Comparison of ENCODE assay signal across 8 cellular contexts in the genomic region with DNA sequence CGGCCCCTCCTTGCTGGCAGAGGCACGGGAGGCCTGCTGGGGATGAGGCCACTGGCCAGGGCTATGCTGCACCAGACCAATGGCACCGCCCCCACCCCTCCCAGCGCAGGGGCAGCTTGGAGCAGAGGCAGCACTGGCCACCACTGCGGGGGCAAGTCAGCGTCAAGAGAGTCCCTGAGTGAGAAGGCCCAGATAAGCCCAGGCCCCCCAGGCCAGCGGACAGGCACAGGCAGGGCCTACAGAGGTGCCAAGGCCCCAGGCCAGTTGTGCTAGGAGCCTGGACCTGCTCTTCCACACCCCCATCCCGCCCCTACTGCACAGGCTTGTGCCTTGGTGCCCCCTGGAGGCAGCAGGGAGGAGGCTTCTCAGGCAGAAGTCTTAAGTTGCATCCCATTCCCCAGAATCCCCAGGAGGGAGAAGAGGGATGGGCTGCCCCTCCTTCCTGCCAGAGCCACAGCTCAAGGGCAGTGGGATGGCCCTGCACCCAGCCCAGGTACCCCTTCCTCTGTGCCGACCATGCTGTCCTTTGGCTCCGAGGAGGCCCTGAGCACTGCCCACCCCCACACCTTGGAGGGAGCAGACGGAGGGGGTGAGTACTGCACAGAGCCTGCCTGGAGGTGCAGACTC. TPM values are rescaled to one million over a fixed set of nuclear protein-coding genes. Genes with fewer than 3 reads are reported as not detected.
DNase-seq lines count a peak whose midpoint lies in the region; ATAC-seq and TF ChIP-seq lines count a peak whose summit lies in the region.

No MANE protein-coding gene starts in this region.

- POLR2A ChIA-PET in naive thymus-derived CD4-positive, alpha-beta T cell (lab: Charles Lee) = interaction anchor here (0.7 to 8.4 kb wide), 5 partner anchors 34 to 182 kb away, joined by 3 to 60 read pairs (median 7); a partner anchor contains a TSS

- H3K4me1 Mint-ChIP-seq in naive thymus-derived CD4-positive, alpha-beta T cell = peaks cover 19 to 50% (median 43%) of the 10 kb centered on the region in 7 donors

- H3K27ac ChIP-seq in esophagus squamous epithelium = peak overlapping the region in 3 of 4 donors; percentile 35 to 59 (median 54)
- H3K27ac ChIP-seq in naive thymus-derived CD4-positive, alpha-beta T cell (ENCODE audit: low read depth, low read length) = no peak overlapping the region
- H3K27ac ChIP-seq in uterus = peak overlapping the region; percentile 51 to 72

- H3K27me3 Mint-ChIP-seq in naive thymus-derived CD4-positive, alpha-beta T cell = no peaks in the 10 kb centered on the region

- CTCF ChIA-PET in naive thymus-derived CD4-positive, alpha-beta T cell (lab: Charles Lee) = interaction anchor here (0.6 kb wide), 1 partner anchor 527 kb away, joined by 3 read pairs; no protein-coding TSS in a partner anchor

- ATAC-seq in naive thymus-derived CD4-positive, alpha-beta T cell = peak; percentile 36
- ATAC-seq in GM18498 (IDR thresholded peaks at IDR 0.05; ENCODE audit: unreplicated experiment) = no peak

- no peaks in the 10 kb centered on the region for H3K27me3 ChIP-seq in esophagus squamous epithelium
- H3K27me3 ChIP-seq in naive thymus-derived CD4-positive, alpha-beta T cell (ENCODE audit: control insufficient read depth in 2 of 2, insufficient read depth in 2 of 2, low read length in 2 of 2) = no peaks in the 10 kb centered on the region
- H3K27me3 ChIP-seq in uterus = no peaks in the 10 kb centered on the region

- H3K4me3 Mint-ChIP-seq in naive thymus-derived CD4-positive, alpha-beta T cell = no peak overlapping the region

- DNase-seq in activated T-cell treated with anti-CD3 and anti-CD28 coated beads for 1 hour (ENCODE audit: low read depth) = peak; percentile 22
- no peak for DNase-seq in activated T-cell treated with anti-CD3 and anti-CD28 coated beads for 4 hours
- peak; percentile 53 for DNase-seq in NCI-H2107 (lab: John Stamatoyannopoulos, UW)
- DNase-seq in activated CD4-positive, alpha-beta T cell treated with anti-CD3 and anti-CD28 coated beads for 4 hours = peak; percentile 26 to 41
- no peak for DNase-seq in esophagus squamous epithelium (lab: John Stamatoyannopoulos, UW)
- DNase-seq in naive thymus-derived CD4-positive, alpha-beta T cell = peak in 4 of 9 donors; percentile 35 to 55 (median 46)
- peak; percentile 81 to 86 for DNase-seq in uterus

- H3K9me3 Mint-ChIP-seq in naive thymus-derived CD4-positive, alpha-beta T cell = peaks cover 0 to 2% (median 0%) of the 10 kb centered on the region in 11 donors

- peaks cover 9 to 40% (median 10%) of the 10 kb centered on the region in 3 donors for H3K4me1 ChIP-seq in esophagus squamous epithelium
- H3K4me1 ChIP-seq in naive thymus-derived CD4-positive, alpha-beta T cell (ENCODE audit: control insufficient read depth in 2 of 2, insufficient read depth in 2 of 2, low read length in 2 of 2) = peaks cover 37 to 38% of the 10 kb centered on the region in 2 donors
- peaks cover 0 to 4% of the 10 kb centered on the region in 2 donors for H3K4me1 ChIP-seq in uterus

- H3K27ac Mint-ChIP-seq in naive thymus-derived CD4-positive, alpha-beta T cell = peak overlapping the region in 6 of 9 donors; percentile 12 to 98 (median 36)

- peaks cover 0 to 22% (median 10%) of the 10 kb centered on the region in 5 donors for H3K36me3 Mint-ChIP-seq in naive thymus-derived CD4-positive, alpha-beta T cell

- 40% methylated on average over 1 of the region's 11 CpGs; no CpG with 5 or more reads in 1 of the 2 donors for WGBS in esophagus squamous epithelium, 2 donors

- H3K4me3 ChIP-seq in esophagus squamous epithelium (no peak overlapping the region), uterus (no peak overlapping the region)
- H3K4me3 ChIP-seq in naive thymus-derived CD4-positive, alpha-beta T cell (ENCODE audit: low read length) = no peak overlapping the region

- intact Hi-C loops in esophagus squamous epithelium (cut with DNase I) (loop anchor here (10.0 kb wide), 2 partner anchors 71 to 371 kb away; a partner anchor contains a TSS), uterus (cut with DNase I; ENCODE audit: low total_unique reads) (loop anchor here (5.0 kb wide), 1 partner anchor 38 kb away; no protein-coding TSS in a partner anchor)
- intact Hi-C loops in naive thymus-derived CD4-positive, alpha-beta T cell (cut with micrococcal nuclease) = loop anchor here (1.0 to 5.0 kb wide), 5 partner anchors 68 to 371 kb away; a partner anchor contains a TSS

- no peaks in the 10 kb centered on the region for H3K9me3 ChIP-seq in esophagus squamous epithelium
- H3K9me3 ChIP-seq in naive thymus-derived CD4-positive, alpha-beta T cell (ENCODE audit: control insufficient read depth in 2 of 3, low read length in 3 of 3) = no peaks in the 10 kb centered on the region
- H3K9me3 ChIP-seq in uterus = no peaks in the 10 kb centered on the region

- no peak for TF ChIP-seq POLR2A in esophagus squamous epithelium (IDR thresholded peaks at IDR 0.05)
- no peak for TF ChIP-seq POLR2A in uterus (IDR thresholded peaks at IDR 0.05)

- peaks cover 16 to 99% (median 35%) of the 10 kb centered on the region in 3 donors for H3K36me3 ChIP-seq in esophagus squamous epithelium
- H3K36me3 ChIP-seq in naive thymus-derived CD4-positive, alpha-beta T cell (ENCODE audit: control insufficient read depth in 2 of 3, insufficient read depth in 3 of 3, low read length in 3 of 3) = peaks cover 9 to 53% (median 17%) of the 10 kb centered on the region in 3 experiments
- no peaks in the 10 kb centered on the region for H3K36me3 ChIP-seq in uterus

- peak; percentile 27 to 83 (median 70) for TF ChIP-seq CTCF in esophagus squamous epithelium (IDR thresholded peaks at IDR 0.05)
- peak; percentile 77 to 85 (median 84) for TF ChIP-seq CTCF in uterus (IDR thresholded peaks at IDR 0.05)

RNA-seq across cellular contexts. Expression of a gene that starts 35.8 kb away (rescaled TPM):
- 100 to 1,000 TPM in 3 of 4 donors, 10 to 100 TPM in 1; 78.7 to 237 (median 151) TPM for total RNA-seq in esophagus squamous epithelium
- 1 to 10 TPM; 1.5 to 3.2 (median 2.0) TPM for total RNA-seq in naive thymus-derived CD4-positive, alpha-beta T cell
- under 1 TPM; 0.66 to 0.83 TPM for polyA plus RNA-seq in naive thymus-derived CD4-positive, alpha-beta T cell
- 100 to 1,000 TPM in 1 of 4 donors, 10 to 100 TPM in 3; 51.2 to 156 (median 55.3) TPM for total RNA-seq in uterus

RNA-seq across cellular contexts. Expression of a gene that starts 36.4 kb away (rescaled TPM):
- total RNA-seq in esophagus squamous epithelium = 10 to 100 TPM in 3 of 4 donors, 1 to 10 TPM in 1; 9.8 to 27.1 (median 18.3) TPM
- total RNA-seq in naive thymus-derived CD4-positive, alpha-beta T cell = 100 to 1,000 TPM; 189 to 611 (median 383) TPM
- polyA plus RNA-seq in naive thymus-derived CD4-positive, alpha-beta T cell = 10 to 100 TPM; 55.0 to 85.3 TPM
- 100 to 1,000 TPM in 1 of 4 donors, 10 to 100 TPM in 3; 11.2 to 125 (median 63.8) TPM for total RNA-seq in uterus

RNA-seq across cellular contexts. Expression of a gene that starts 43.2 kb away (rescaled TPM):
- not detected for total RNA-seq in esophagus squamous epithelium
- total RNA-seq in naive thymus-derived CD4-positive, alpha-beta T cell = under 1 TPM in 2 of 5 experiments, not detected in 3; 0.84 to 0.85 TPM
- not detected for polyA plus RNA-seq in naive thymus-derived CD4-positive, alpha-beta T cell
- 1 to 10 TPM in 2 of 4 donors, not detected in 2; 1.1 to 3.5 TPM for total RNA-seq in uterus

Comparison
In these comparisons a context has a peak if more than half of its experiments do, and no peak if none do; other contexts are left out.
1. DNase-seq: peak in activated T-cell treated with anti-CD3 and anti-CD28 coated beads for 1 hour (single experiment), NCI-H2107 (single experiment), activated CD4-positive, alpha-beta T cell treated with anti-CD3 and anti-CD28 coated beads for 4 hours (2 of 2) and uterus (2 of 2); none in activated T-cell treated with anti-CD3 and anti-CD28 coated beads for 4 hours (single experiment) and esophagus squamous epithelium (single experiment).
2. RNA of a gene that starts 35.8 kb away (total RNA-seq): 78.7 to 237 TPM in esophagus squamous epithelium and 51.2 to 156 TPM in uterus; 1.5 to 3.2 TPM in naive thymus-derived CD4-positive, alpha-beta T cell; every median in the first group is over 10 times any median in the second.